ENCODE assay signal across 14 cellular contexts in the genomic region with DNA sequence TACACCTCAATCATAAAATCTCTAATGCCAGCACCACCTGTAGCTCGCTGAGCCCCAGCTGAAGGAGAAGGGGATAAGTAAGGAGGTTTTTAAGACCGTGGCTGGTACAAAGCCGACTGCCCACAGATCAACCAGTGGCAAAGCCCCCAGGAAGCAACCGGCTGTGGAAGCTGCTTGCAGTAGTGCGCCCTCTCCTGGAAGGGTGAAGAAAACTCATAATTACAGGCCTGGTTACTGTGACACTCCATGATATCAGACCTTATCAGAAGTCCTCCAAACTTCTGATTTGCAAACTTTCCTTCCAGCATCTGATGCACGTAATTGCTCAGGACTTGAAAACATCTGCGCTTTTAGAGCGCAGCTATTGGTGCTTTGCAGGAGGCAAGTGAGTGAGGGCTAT.
A peak's percentile ranks its signal among the peaks of the same experiment; 100 is the strongest.
DNase-seq lines count a peak whose midpoint lies in the region; ATAC-seq and TF ChIP-seq lines count a peak whose summit lies in the region.
"Had no signal": no experiment of that assay in that cellular context is flagged by ENCODE, and none has a peak within 500 bp of the region (broad histone marks: within the 10 kb centered on the region; RNA-seq: fewer than 3 reads in every experiment).

No MANE protein-coding gene starts in this region.

- no peak overlapping the region for H3K27ac ChIP-seq in CD8-positive, alpha-beta memory T cell (ENCODE audit: low read depth, low read length)
- H3K27ac ChIP-seq: ovary had no signal

- H3K36me3 Mint-ChIP-seq in endothelial cell (ENCODE audit: low read depth, unreplicated experiment): no peaks in the 10 kb centered on the region
- no peaks in the 10 kb centered on the region for H3K36me3 Mint-ChIP-seq in CD8-positive, alpha-beta memory T cell

- H3K27ac Mint-ChIP-seq in endothelial cell (ENCODE audit: unreplicated experiment): no peak overlapping the region
- H3K27ac Mint-ChIP-seq in CD8-positive, alpha-beta memory T cell: peak overlapping the region in 1 of 8 donors; percentile 12
- H3K27ac Mint-ChIP-seq: activated B cell treated with CpG ODN at 0.5 μM for 24 hours had no signal

- no peak for ATAC-seq in HG03025 (IDR thresholded peaks at IDR 0.05; ENCODE audit: low FRiP score, unreplicated experiment)

- no peak overlapping the region for H3K4me3 ChIP-seq in CD8-positive, alpha-beta memory T cell (ENCODE audit: low read length)
- H3K4me3 ChIP-seq: ovary had no signal

- H3K4me3 Mint-ChIP-seq in endothelial cell (ENCODE audit: unreplicated experiment): no peak overlapping the region
- no peak overlapping the region for H3K4me3 Mint-ChIP-seq in CD8-positive, alpha-beta memory T cell
- H3K4me3 Mint-ChIP-seq: activated B cell treated with CpG ODN at 0.5 μM for 24 hours had no signal

- H3K27me3 Mint-ChIP-seq in endothelial cell (ENCODE audit: unreplicated experiment): peaks cover 1% of the 10 kb centered on the region
- H3K27me3 Mint-ChIP-seq in CD8-positive, alpha-beta memory T cell: peaks cover 0 to 17% of the 10 kb centered on the region in 2 donors

- no peaks in the 10 kb centered on the region for H3K36me3 ChIP-seq in CD8-positive, alpha-beta memory T cell (ENCODE audit: insufficient read depth, low read length)
- H3K36me3 ChIP-seq: ovary had no signal

- CTCF ChIA-PET in CD8-positive, alpha-beta memory T cell (lab: Charles Lee): interaction anchor here (1.0 to 8.4 kb wide), 2 partner anchors 61 to 155 kb away, joined by 3 to 182 read pairs; no protein-coding TSS in a partner anchor

- peak; percentile 50 for TF ChIP-seq CTCF in endothelial cell (IDR thresholded peaks at IDR 0.05; ENCODE audit: unreplicated experiment)

- no peaks in the 10 kb centered on the region for H3K9me3 ChIP-seq in CD8-positive, alpha-beta memory T cell (ENCODE audit: low read length)
- H3K9me3 ChIP-seq: ovary had no signal

- no peaks in the 10 kb centered on the region for H3K4me1 ChIP-seq in CD8-positive, alpha-beta memory T cell (ENCODE audit: insufficient read depth, low read length)

- POLR2A ChIA-PET in CD8-positive, alpha-beta memory T cell (lab: Charles Lee): no interaction called here

- no peaks in the 10 kb centered on the region for H3K4me1 Mint-ChIP-seq in endothelial cell (ENCODE audit: unreplicated experiment)
- no peaks in the 10 kb centered on the region for H3K4me1 Mint-ChIP-seq in CD8-positive, alpha-beta memory T cell

- peak; percentile 3 for DNase-seq in stimulated activated CD4-positive, alpha-beta T cell treated with anti-CD3 and anti-CD28 coated beads, Interleukin-4, amount 100 ng/mL, for 1 hour
- DNase-seq in stimulated activated CD4-positive, alpha-beta T cell treated with anti-CD3 and anti-CD28 coated beads, Interleukin-1b, Interleukin-23, amount 100 ng/mL, for 48 hours: no peak
- DNase-seq in NAMALWA (ENCODE audit: low spot score): peak; percentile 48
- no peak for DNase-seq in endothelial cell (ENCODE audit: low spot score)
- no peak for DNase-seq in CD8-positive, alpha-beta memory T cell
- no peak for DNase-seq in NCI-H345 (lab: John Stamatoyannopoulos, UW)
- DNase-seq in superior temporal gyrus (ENCODE audit: extremely low spot score): no peak
- DNase-seq: activated B cell treated with CpG ODN at 0.5 μM for 24 hours; activated naive CD4-positive, alpha-beta T cell treated with anti-CD3 and anti-CD28 coated beads, Interleukin-2, amount 50 U/mL, for 16 hours; COR-L47; effector memory CD4-positive, alpha-beta T cell; NK-92 treated with Interleukin-12 subunit alpha and Interleukin-12 subunit beta, amount 100 ng/mL, for 24 hours; ovary had no signal

- H3K9me3 Mint-ChIP-seq in endothelial cell (ENCODE audit: unreplicated experiment): no peaks in the 10 kb centered on the region
- no peaks in the 10 kb centered on the region for H3K9me3 Mint-ChIP-seq in CD8-positive, alpha-beta memory T cell

- no peaks in the 10 kb centered on the region for H3K27me3 ChIP-seq in CD8-positive, alpha-beta memory T cell (ENCODE audit: insufficient read depth, low read length, poor library complexity, severe bottlenecking)
- H3K27me3 ChIP-seq: ovary had no signal

Comparison
In these comparisons a context has a peak if more than half of its experiments do, and no peak if none do; other contexts are left out.
1. DNase-seq: peak in stimulated activated CD4-positive, alpha-beta T cell treated with anti-CD3 and anti-CD28 coated beads, Interleukin-4, amount 100 ng/mL, for 1 hour (single experiment) and NAMALWA (single experiment); none in stimulated activated CD4-positive, alpha-beta T cell treated with anti-CD3 and anti-CD28 coated beads, Interleukin-1b, Interleukin-23, amount 100 ng/mL, for 48 hours (single experiment), endothelial cell (single experiment), CD8-positive, alpha-beta memory T cell (0 of 5), NCI-H345 (single experiment) and superior temporal gyrus (single experiment).